ENCODE assay signal across 27 cellular contexts in genomic region chr3:56336023-56336422, GRCh38.
"Had no signal": no experiment of that assay in that cellular context is flagged by ENCODE, and none has a peak within 500 bp of the region (broad histone marks: within the 10 kb centered on the region; RNA-seq: fewer than 3 reads in every experiment).

No MANE protein-coding gene starts in this region.

- H3K4me3 ChIP-seq: colonic mucosa, coronary artery, dorsolateral prefrontal cortex, esophagus squamous epithelium, gastrocnemius medialis, gastroesophageal sphincter, heart left ventricle, heart right ventricle had no signal

- FAIRE-seq: colon, endometrium, endothelial cell of umbilical vein, frontal cortex had no signal

- DNase-seq: colonic mucosa; cortex of kidney; dermis blood vessel endothelial cell; dorsolateral prefrontal cortex; effector CD4-positive, alpha-beta T cell; effector CD8-positive, alpha-beta T cell; effector memory CD4-positive, alpha-beta T cell; effector memory CD8-positive, alpha-beta T cell; endodermal cell; erythroblast; esophagus squamous epithelium; foreskin fibroblast; foreskin keratinocyte; foreskin melanocyte; gastrocnemius medialis; glutamatergic neuron; head of caudate nucleus; heart left ventricle; heart right ventricle had no signal

- H3K9me3 ChIP-seq: colonic mucosa, esophagus squamous epithelium, gastrocnemius medialis, gastroesophageal sphincter, heart left ventricle, heart right ventricle had no signal

- H3K27me3 ChIP-seq: colonic mucosa, dorsolateral prefrontal cortex, gastrocnemius medialis had no signal

- H3K4me1 ChIP-seq: colonic mucosa, esophagus squamous epithelium, foreskin keratinocyte, gastrocnemius medialis, gastroesophageal sphincter, heart left ventricle, heart right ventricle had no signal

- ATAC-seq: effector memory CD8-positive, alpha-beta T cell; esophagus mucosa; foreskin keratinocyte; gastrocnemius medialis; gastroesophageal sphincter; heart left ventricle; heart right ventricle had no signal

- H3K27ac ChIP-seq: colonic mucosa, coronary artery, dorsolateral prefrontal cortex, epithelial cell of prostate, esophagus squamous epithelium, foreskin keratinocyte, gastrocnemius medialis, gastroesophageal sphincter, heart left ventricle, heart right ventricle had no signal

- H3K36me3 ChIP-seq: colonic mucosa, esophagus squamous epithelium, gastrocnemius medialis, gastroesophageal sphincter, heart left ventricle, heart right ventricle had no signal
